ENCODE assay signal across 18 cellular contexts in genomic region chr2:156708051-156708450, GRCh38.
"Had no signal": no experiment of that assay in that cellular context is flagged by ENCODE, and none has a peak within 500 bp of the region (broad histone marks: within the 10 kb centered on the region; RNA-seq: fewer than 3 reads in every experiment).

No MANE protein-coding gene starts in this region.

- H3K27ac ChIP-seq: body of pancreas, gastroesophageal sphincter, transverse colon, vagina had no signal

- H3K27me3 ChIP-seq: body of pancreas, gastroesophageal sphincter, transverse colon, vagina had no signal

- H3K36me3 ChIP-seq: gastroesophageal sphincter, transverse colon, vagina had no signal

- H3K4me1 ChIP-seq: body of pancreas, transverse colon had no signal

- H3K9me3 ChIP-seq: body of pancreas, gastroesophageal sphincter, transverse colon, vagina had no signal

- DNase-seq: activated CD4-positive, alpha-beta memory T cell treated with anti-CD3 and anti-CD28 coated beads for 36 hours; activated CD4-positive, alpha-beta T cell treated with anti-CD3 and anti-CD28 coated beads for 48 hours; activated CD4-positive, CD25-positive, alpha-beta regulatory T cell; activated effector memory CD4-positive, alpha-beta T cell treated with Interleukin-2 at 50 U/mL for 16 hours; activated naive CD4-positive, alpha-beta T cell treated with anti-CD3 and anti-CD28 coated beads for 36 hours; activated T-cell treated with anti-CD3 and anti-CD28 coated beads, Interleukin-2, amount 50 U/mL, for 48 hours; body of pancreas; caudate nucleus; effector CD4-positive, alpha-beta T cell; head of caudate nucleus; islet precursor cell; left cardiac atrium; small intestine; stimulated activated CD4-positive, alpha-beta T cell treated with anti-CD3 and anti-CD28 coated beads, Interleukin-2, amount 100 ng/mL, for 24 hours; T-helper 17 cell; transverse colon had no signal

- H3K4me3 ChIP-seq: body of pancreas, gastroesophageal sphincter, transverse colon, vagina had no signal
